Comparison of ENCODE assay signal across 13 cellular contexts in the genomic region with DNA sequence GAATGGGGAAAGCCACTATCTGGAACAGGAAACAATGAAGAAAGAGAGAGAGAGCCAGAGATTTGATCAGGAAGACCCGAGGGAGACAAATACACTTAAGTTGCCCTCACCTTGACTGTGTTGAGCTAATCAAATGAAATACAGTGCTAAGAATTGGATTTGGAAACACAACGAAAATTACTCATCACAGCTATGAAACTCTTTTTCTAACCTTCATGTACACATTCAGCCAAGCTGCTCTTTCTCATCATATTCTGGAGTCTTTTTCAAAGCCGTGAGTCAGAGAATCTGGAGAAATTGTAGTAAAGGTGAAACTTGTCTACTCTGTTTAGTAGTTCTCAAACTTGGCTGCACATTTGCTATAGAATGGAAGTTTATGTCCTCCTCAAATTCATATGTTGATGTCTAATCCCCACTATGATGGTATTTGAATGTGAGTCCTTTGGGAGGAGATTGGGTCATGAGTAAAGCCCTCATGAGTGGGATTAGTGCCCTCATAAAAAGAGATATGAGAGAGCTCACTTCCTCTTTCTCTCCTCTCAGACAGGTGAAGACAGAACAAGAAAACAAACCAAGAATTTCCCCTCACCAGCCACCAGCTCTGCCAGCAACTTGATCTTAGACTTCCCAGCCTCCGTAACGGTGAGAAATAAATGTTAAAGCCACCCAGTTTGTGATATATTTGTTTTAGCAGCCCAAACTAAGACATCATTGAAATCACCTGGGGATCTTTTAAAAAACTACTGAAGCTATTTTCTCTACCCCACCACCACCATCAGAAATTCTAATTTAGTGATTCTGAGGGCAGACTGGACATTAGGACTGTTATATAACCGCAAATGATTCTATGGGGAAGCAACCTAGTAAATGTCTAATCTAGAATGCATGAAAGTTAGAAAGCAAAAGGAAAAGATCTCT.
DNase-seq lines count a peak whose midpoint lies in the region; ATAC-seq and FAIRE-seq lines count a peak whose summit lies in the region.
"Had no signal": no experiment of that assay in that cellular context is flagged by ENCODE, and none has a peak within 500 bp of the region (broad histone marks: within the 10 kb centered on the region; RNA-seq: fewer than 3 reads in every experiment).

No MANE protein-coding gene starts in this region.

- FAIRE-seq in frontal cortex (lab: Jason Lieb, UNC) = no peak
- FAIRE-seq: urothelium cell line had no signal

- DNase-seq in RPMI8226 (peak; percentile 61), cortex of kidney (lab: John Stamatoyannopoulos, UW) (no peak), NCI-H2029 (lab: John Stamatoyannopoulos, UW) (no peak), NCI-H748 treated with DMSO at 0.1 percent for 48 hours (lab: John Stamatoyannopoulos, UW) (no peak), frontal cortex (ENCODE audit: low spot score in 2 of 2) (no peak)
- DNase-seq: activated T-cell treated with anti-CD3 and anti-CD28 coated beads, Interleukin-2, amount 50 U/mL, for 1 hour; CD4-positive, CD25-positive, alpha-beta regulatory T cell; NCI-H524 treated with DMSO at 0.1 percent for 48 hours; psoas muscle had no signal

- ATAC-seq in GM18861 (IDR thresholded peaks at IDR 0.05; ENCODE audit: unreplicated experiment) (peak; percentile 93), GM21529 (IDR thresholded peaks at IDR 0.05; ENCODE audit: unreplicated experiment) (peak; percentile 94), HG03135 (IDR thresholded peaks at IDR 0.05; ENCODE audit: unreplicated experiment) (peak; percentile 97)
- ATAC-seq: psoas muscle had no signal
